14 cellular contexts compared by ENCODE assay signal in genomic region chr10:3148994-3149393, GRCh38. TPM values are rescaled to one million over a fixed set of nuclear protein-coding genes. Genes with fewer than 3 reads are reported as not detected.
DNase-seq lines count a peak whose midpoint lies in the region; TF ChIP-seq lines count a peak whose summit lies in the region.
"Had no signal": no experiment of that assay in that cellular context is flagged by ENCODE, and none has a peak within 500 bp of the region (broad histone marks: within the 10 kb centered on the region; RNA-seq: fewer than 3 reads in every experiment).

No MANE protein-coding gene starts in this region.

- H3F3A ChIP-seq in SK-N-SH (replicated peaks; ENCODE audit: insufficient read depth), result peaks cover 12% of the 10 kb centered on the region

- no peaks in the 10 kb centered on the region for H3K27me3 ChIP-seq in SK-N-SH (ENCODE audit: insufficient read depth)
- H3K27me3 ChIP-seq: BLaER1 had no signal

- H3K9ac ChIP-seq in SK-N-SH, result no peak overlapping the region
- H3K9ac ChIP-seq: BLaER1 had no signal

- no peak overlapping the region for H2AFZ ChIP-seq in SK-N-SH (ENCODE audit: low read depth)

- no peak overlapping the region; a peak in 1 of 4 replicates for H3K27ac ChIP-seq in SK-N-SH (ENCODE audit: low read depth in 2 of 2, low read length in 1 of 2)
- H3K27ac ChIP-seq: 22Rv1, A549, BLaER1 had no signal

- no peak for TF ChIP-seq CTCF in SK-N-SH (IDR thresholded peaks at IDR 0.05)

- no peaks in the 10 kb centered on the region; a peak in 1 of 4 replicates for H3K4me1 ChIP-seq in SK-N-SH (ENCODE audit: control insufficient read depth in 1 of 2, insufficient read depth in 2 of 2, low read depth in 1 of 2, low read length in 1 of 2)
- H3K4me1 ChIP-seq: A549, BLaER1 had no signal

- H3K36me3 ChIP-seq in SK-N-SH (replicated peaks in 1 of 2; ENCODE audit: control insufficient read depth in 1 of 2, insufficient read depth in 2 of 2, low read length in 1 of 2), result peaks cover 70 to 88% of the 10 kb centered on the region in 2 experiments

- no peaks in the 10 kb centered on the region for H3K79me2 ChIP-seq in SK-N-SH (ENCODE audit: insufficient read depth)

- POLR2A ChIA-PET in SK-N-SH (lab: Yijun Ruan, JAX), result no interaction called here

- TF ChIP-seq RAD21 in SK-N-SH (IDR thresholded peaks at IDR 0.05; ENCODE audit: low read length), result no peak

- no peak for TF ChIP-seq EP300 in SK-N-SH (IDR thresholded peaks at IDR 0.05; ENCODE audit: borderline replicate concordance in 1 of 2, low read depth in 1 of 2, low read length in 1 of 2)

- H3K4me2 ChIP-seq in SK-N-SH, result no peak overlapping the region
- H3K4me2 ChIP-seq: A549, BLaER1 had no signal

- H3K4me3 ChIP-seq in SK-N-SH (ENCODE audit: low read depth in 2 of 2, low read length in 1 of 2), result no peak overlapping the region
- H3K4me3 ChIP-seq: A549, BLaER1 had no signal

- WGBS in SK-N-SH (ENCODE audit: low lambda C conversion rate), result 95% methylated on average over 9 of the region's 9 CpGs

- no peaks in the 10 kb centered on the region for H3K9me2 ChIP-seq in SK-N-SH

- DNase-seq in NCI-H82 (lab: John Stamatoyannopoulos, UW) (peak; percentile 67), NCI-H82 treated with DMSO at 0.1 percent for 48 hours (lab: John Stamatoyannopoulos, UW; ENCODE audit: unreplicated experiment) (no peak), cerebellum (ENCODE audit: low spot score) (peak; percentile 36), left kidney (ENCODE audit: low read depth, low spot score) (peak; percentile 49), SK-N-SH (no peak), AML-193 (lab: John Stamatoyannopoulos, UW) (no peak)
- no peak for DNase-seq in stimulated activated CD4-positive, alpha-beta T cell treated with anti-CD3 and anti-CD28 coated beads, Interleukin-2, amount 100 ng/mL, for 24 hours
- DNase-seq: Calu3; CD8-positive, alpha-beta T cell; DMS79 treated with DMSO at 0.1 percent for 48 hours; H9 had no signal

- H4K20me1 ChIP-seq in SK-N-SH (ENCODE audit: insufficient read depth), result no peaks in the 10 kb centered on the region

- no peaks in the 10 kb centered on the region for H3K9me3 ChIP-seq in SK-N-SH
- H3K9me3 ChIP-seq: A549, BLaER1 had no signal

- CTCF ChIA-PET in SK-N-SH (lab: Yijun Ruan, JAX), result no interaction called here

TF ChIP-seq in SK-N-SH, 30 proteins besides CTCF, POLR2A, EP300 and RAD21:
- TF ChIP-seq IRF3 (IDR thresholded peaks at IDR 0.05; ENCODE audit: low read depth, low read length) (no peak), TEAD4 (IDR thresholded peaks at IDR 0.05; ENCODE audit: borderline replicate concordance, insufficient read depth) (no peak), TCF12 (IDR thresholded peaks at IDR 0.05) (no peak), FOSL2 (IDR thresholded peaks at IDR 0.05; ENCODE audit: borderline replicate concordance, low read depth) (no peak), POLR2AphosphoS5 (IDR thresholded peaks at IDR 0.05; ENCODE audit: low read depth, low read length) (no peak), GATA2 (CRISPR knock-in tag; IDR thresholded peaks at IDR 0.05) (no peak), USF1 (IDR thresholded peaks at IDR 0.05; ENCODE audit: borderline replicate concordance, low read depth) (no peak), FOXJ3 (CRISPR knock-in tag; IDR thresholded peaks at IDR 0.05) (no peak), FOXM1 (IDR thresholded peaks at IDR 0.05; ENCODE audit: low read depth) (no peak), JUND (IDR thresholded peaks at IDR 0.05) (no peak)
- TF ChIP-seq, protein P1, sequence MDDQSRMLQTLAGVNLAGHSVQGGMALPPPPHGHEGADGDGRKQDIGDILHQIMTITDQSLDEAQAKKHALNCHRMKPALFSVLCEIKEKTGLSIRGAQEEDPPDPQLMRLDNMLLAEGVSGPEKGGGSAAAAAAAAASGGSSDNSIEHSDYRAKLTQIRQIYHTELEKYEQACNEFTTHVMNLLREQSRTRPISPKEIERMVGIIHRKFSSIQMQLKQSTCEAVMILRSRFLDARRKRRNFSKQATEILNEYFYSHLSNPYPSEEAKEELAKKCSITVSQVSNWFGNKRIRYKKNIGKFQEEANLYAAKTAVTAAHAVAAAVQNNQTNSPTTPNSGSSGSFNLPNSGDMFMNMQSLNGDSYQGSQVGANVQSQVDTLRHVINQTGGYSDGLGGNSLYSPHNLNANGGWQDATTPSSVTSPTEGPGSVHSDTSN (IDR thresholded peaks at IDR 0.05), result no peak
TF ChIP-seq in SK-N-SH: peak in this region for 0.

RNA-seq across cellular contexts. Expression of gene PITRM1, which starts 23.6 kb away (rescaled TPM):
- 53.3 TPM for total RNA-seq in cerebellum
- 45.9 and 79.6 TPM in 2 replicates for polyA plus RNA-seq in SK-N-SH (2012; rRNA removed)
- 46.3 and 52.8 TPM in 2 replicates for polyA plus RNA-seq in SK-N-SH (2012; cell fraction: cytosol; rRNA removed)
- polyA plus RNA-seq in SK-N-SH (2012; cell fraction: nucleus; rRNA removed), result 185 and 200 TPM in 2 replicates

Comparison
In these comparisons a context has a peak if more than half of its experiments do, and no peak if none do; other contexts are left out.
1. DNase-seq: peak in NCI-H82 (single experiment), cerebellum (single experiment) and left kidney (single experiment); none in NCI-H82 treated with DMSO at 0.1 percent for 48 hours (single experiment), SK-N-SH (single experiment), AML-193 (0 of 2) and stimulated activated CD4-positive, alpha-beta T cell treated with anti-CD3 and anti-CD28 coated beads, Interleukin-2, amount 100 ng/mL, for 24 hours (0 of 2).